10 cellular contexts compared by ENCODE assay signal in the genomic region with DNA sequence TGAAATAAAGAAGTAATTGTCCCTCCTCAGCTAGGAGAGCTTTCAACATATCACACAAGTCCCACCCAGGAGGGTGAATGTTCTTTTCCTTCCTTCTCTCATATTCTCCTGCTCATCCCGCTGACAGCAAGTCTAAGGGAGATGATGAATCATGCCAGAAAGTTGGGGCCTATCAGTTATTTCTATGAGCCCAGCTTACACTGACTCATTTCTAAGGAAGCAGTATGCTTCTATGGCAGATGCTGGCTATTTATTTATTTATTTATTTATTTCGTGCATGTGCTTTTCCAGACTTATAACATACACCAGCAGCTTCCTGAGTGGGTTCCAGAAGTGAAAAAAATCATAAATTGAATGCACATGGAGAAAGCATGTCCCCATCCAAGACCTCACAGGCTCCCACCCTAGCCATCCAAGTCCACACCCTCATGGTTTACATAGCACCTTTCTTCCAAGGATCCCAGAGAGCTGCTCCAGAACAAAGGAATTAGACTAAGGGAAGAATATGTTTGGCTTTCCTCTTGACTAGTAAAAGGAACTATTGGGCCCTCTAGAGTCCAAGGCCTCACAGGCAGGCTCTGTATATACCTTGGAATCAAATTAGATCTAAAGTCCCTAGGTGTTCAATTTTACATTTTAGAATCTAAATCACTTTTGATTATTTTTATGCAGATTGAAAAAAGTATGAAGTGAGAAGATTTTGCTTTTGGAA.
A peak's percentile ranks its signal among the peaks of the same experiment; 100 is the strongest.
DNase-seq lines count a peak whose midpoint lies in the region; FAIRE-seq and TF ChIP-seq lines count a peak whose summit lies in the region.
"Had no signal": no experiment of that assay in that cellular context is flagged by ENCODE, and none has a peak within 500 bp of the region (broad histone marks: within the 10 kb centered on the region; RNA-seq: fewer than 3 reads in every experiment).

No MANE protein-coding gene starts in this region.

- CTCF ChIA-PET in endothelial cell of umbilical vein (lab: Charles Lee), result interaction anchor here (1.2 to 1.3 kb wide), 2 partner anchors 159 to 929 kb away, joined by 3 read pairs; no protein-coding TSS in a partner anchor
- CTCF ChIA-PET in CD4-positive, alpha-beta memory T cell (lab: Charles Lee; ENCODE audit: partially characterized antibody), result no interaction called here

- no peaks in the 10 kb centered on the region for H4K20me1 ChIP-seq in endothelial cell of umbilical vein (replicated peaks; ENCODE audit: control insufficient read depth, extremely low read depth, insufficient read depth, low read length)

- peaks cover 52% of the 10 kb centered on the region for H3K4me1 ChIP-seq in endothelial cell of umbilical vein (ENCODE audit: control insufficient read depth, extremely low read depth, insufficient read depth, low read length)
- H3K4me1 ChIP-seq in CD4-positive, alpha-beta memory T cell (ENCODE audit: insufficient read depth, low read length), result no peaks in the 10 kb centered on the region

- TF ChIP-seq CTCF in endothelial cell of umbilical vein (IDR thresholded peaks at IDR 0.05; ENCODE audit: extremely low read depth in 1 of 2, insufficient read depth in 1 of 2, low read depth in 1 of 2, low read length in 2 of 2), result peak in 1 of 2 donors; percentile 25

- H3K4me3 Mint-ChIP-seq in CD4-positive, alpha-beta memory T cell, result no peak overlapping the region
- H3K4me3 Mint-ChIP-seq: activated naive CD8-positive, alpha-beta T cell had no signal

- H3K9me3 ChIP-seq in endothelial cell of umbilical vein (replicated peaks; ENCODE audit: control insufficient read depth, insufficient read depth, low read length), result no peaks in the 10 kb centered on the region
- no peaks in the 10 kb centered on the region for H3K9me3 ChIP-seq in CD4-positive, alpha-beta memory T cell (ENCODE audit: control insufficient read depth in 1 of 2, low read length in 2 of 2)

- peaks cover 0 to 8% (median 0%) of the 10 kb centered on the region in 8 donors for H3K9me3 Mint-ChIP-seq in CD4-positive, alpha-beta memory T cell

- H2AFZ ChIP-seq in endothelial cell of umbilical vein (ENCODE audit: low read depth, low read length), result peak overlapping the region; percentile 17

- dilution Hi-C loops in endothelial cell of umbilical vein (cut with MboI; ENCODE audit: extremely low pct_ligation_motif_present, low sequenced_read_pairs), result no loop called here

- no peaks in the 10 kb centered on the region for H3K9me1 ChIP-seq in endothelial cell of umbilical vein (replicated peaks; ENCODE audit: control insufficient read depth, extremely low read depth, insufficient read depth, low read length)

- peak; percentile 79 for FAIRE-seq in endothelial cell of umbilical vein (lab: Jason Lieb, UNC)
- no peak for FAIRE-seq in GM19239 (lab: Jason Lieb, UNC)

- TF ChIP-seq POLR2A in endothelial cell of umbilical vein (IDR thresholded peaks at IDR 0.05; ENCODE audit: low read depth, low read length), result no peak

- no peak overlapping the region for H3K27ac Mint-ChIP-seq in CD4-positive, alpha-beta memory T cell
- H3K27ac Mint-ChIP-seq: activated naive CD8-positive, alpha-beta T cell had no signal

- intact Hi-C loops in endothelial cell of umbilical vein (cut with micrococcal nuclease), result loop anchor here (1.0 to 10.0 kb wide), 9 partner anchors 151 to 1239 kb away; partner anchors contain the start of gene ZEB2
- intact Hi-C loops in CD4-positive, alpha-beta memory T cell (cut with micrococcal nuclease), result no loop called here

- peak overlapping the region; percentile 82 for H3K27ac ChIP-seq in endothelial cell of umbilical vein (ENCODE audit: insufficient read depth, low read depth, low read length)
- H3K27ac ChIP-seq in CD4-positive, alpha-beta memory T cell (ENCODE audit: low read depth, low read length), result no peak overlapping the region

- peak overlapping the region; percentile 46 for H3K4me2 ChIP-seq in endothelial cell of umbilical vein (ENCODE audit: insufficient read depth, low read length)

- no peaks in the 10 kb centered on the region for H3K4me1 Mint-ChIP-seq in CD4-positive, alpha-beta memory T cell

- H3K79me2 ChIP-seq in endothelial cell of umbilical vein (ENCODE audit: control insufficient read depth, insufficient read depth, low read length), result no peaks in the 10 kb centered on the region

- H3K36me3 Mint-ChIP-seq in CD4-positive, alpha-beta memory T cell, result no peaks in the 10 kb centered on the region
- H3K36me3 Mint-ChIP-seq: activated naive CD8-positive, alpha-beta T cell had no signal

- no peaks in the 10 kb centered on the region for H3K27me3 Mint-ChIP-seq in CD4-positive, alpha-beta memory T cell
- H3K27me3 Mint-ChIP-seq: activated naive CD8-positive, alpha-beta T cell had no signal

- DNase-seq in GM04504 (ENCODE audit: low read depth), result peak; percentile 79
- DNase-seq in NCI-H226, result peak; percentile 91
- DNase-seq in endothelial cell of umbilical vein (ENCODE audit: low read depth, low spot score), result peak; percentile 87
- DNase-seq in renal cortical epithelial cell (ENCODE audit: low read depth), result peak; percentile 49
- DNase-seq in NCI-H187 (lab: John Stamatoyannopoulos, UW), result no peak
- no peak for DNase-seq in GM19239 (ENCODE audit: insufficient read length, low spot score)
- DNase-seq in CD4-positive, alpha-beta memory T cell, result no peak
- no peak for DNase-seq in NCI-H2227 (lab: John Stamatoyannopoulos, UW; ENCODE audit: unreplicated experiment)
- DNase-seq: T-helper 2 cell had no signal

- POLR2A ChIA-PET in endothelial cell of umbilical vein (lab: Charles Lee), result no interaction called here
- POLR2A ChIA-PET in CD4-positive, alpha-beta memory T cell (lab: Charles Lee; ENCODE audit: partially characterized antibody), result no interaction called here

- no peaks in the 10 kb centered on the region for H3K36me3 ChIP-seq in endothelial cell of umbilical vein (ENCODE audit: control insufficient read depth in 2 of 2, extremely low read depth in 1 of 2, insufficient read depth in 2 of 2, low read length in 2 of 2)
- H3K36me3 ChIP-seq in CD4-positive, alpha-beta memory T cell (ENCODE audit: insufficient read depth, low read length), result no peaks in the 10 kb centered on the region

- no TSS peak for BruUV-seq in endothelial cell of umbilical vein (replicated peaks; lab: Mats Ljungman, UMichigan)

- H3K4me3 ChIP-seq in endothelial cell of umbilical vein (replicated peaks in 1 of 3; ENCODE audit: insufficient read depth in 1 of 3, low read depth in 1 of 3, low read length in 3 of 3), result no peak overlapping the region
- no peak overlapping the region for H3K4me3 ChIP-seq in CD4-positive, alpha-beta memory T cell (ENCODE audit: low read length in 2 of 2)

- peak overlapping the region; percentile 17 for H3K9ac ChIP-seq in endothelial cell of umbilical vein (replicated peaks; ENCODE audit: extremely low read depth, insufficient read depth, low read length)

- H3K27me3 ChIP-seq in endothelial cell of umbilical vein (ENCODE audit: control insufficient read depth in 2 of 2, insufficient read depth in 2 of 2, low read length in 2 of 2), result no peaks in the 10 kb centered on the region
- no peaks in the 10 kb centered on the region for H3K27me3 ChIP-seq in CD4-positive, alpha-beta memory T cell (ENCODE audit: insufficient read depth, low read length)

TF ChIP-seq in endothelial cell of umbilical vein, 7 proteins besides CTCF, POLR2A, EP300 and RAD21:
- TF ChIP-seq FOS (IDR thresholded peaks at IDR 0.05; ENCODE audit: borderline replicate concordance, insufficient read depth, low read length) (peak; percentile 99), JUN (IDR thresholded peaks at IDR 0.05; ENCODE audit: borderline replicate concordance, insufficient read depth, insufficient read length, low read depth) (peak; percentile 63), MAX (IDR thresholded peaks at IDR 0.05; ENCODE audit: insufficient read depth, insufficient read length) (no peak), EZH2 (IDR thresholded peaks at IDR 0.05; ENCODE audit: borderline replicate concordance, low read depth, low read length, severe bottlenecking) (no peak), MYC (IDR thresholded peaks at IDR 0.05; ENCODE audit: low read depth, low read length) (no peak), POLR2AphosphoS5 (IDR thresholded peaks at IDR 0.05; ENCODE audit: insufficient read depth, low read depth, low read length) (peak; percentile 28), GATA2 (IDR thresholded peaks at IDR 0.05; ENCODE audit: insufficient read depth, insufficient read length, low read depth, low read length) (peak; percentile 90)

Comparison
In these comparisons a context has a peak if more than half of its experiments do, and no peak if none do; other contexts are left out.
1. DNase-seq: peak in GM04504 (single experiment), NCI-H226 (single experiment), endothelial cell of umbilical vein (single experiment) and renal cortical epithelial cell (single experiment); none in NCI-H187 (0 of 2), GM19239 (single experiment), CD4-positive, alpha-beta memory T cell (0 of 5) and NCI-H2227 (single experiment).